Comparison of ENCODE assay signal across 20 cellular contexts in the genomic region with DNA sequence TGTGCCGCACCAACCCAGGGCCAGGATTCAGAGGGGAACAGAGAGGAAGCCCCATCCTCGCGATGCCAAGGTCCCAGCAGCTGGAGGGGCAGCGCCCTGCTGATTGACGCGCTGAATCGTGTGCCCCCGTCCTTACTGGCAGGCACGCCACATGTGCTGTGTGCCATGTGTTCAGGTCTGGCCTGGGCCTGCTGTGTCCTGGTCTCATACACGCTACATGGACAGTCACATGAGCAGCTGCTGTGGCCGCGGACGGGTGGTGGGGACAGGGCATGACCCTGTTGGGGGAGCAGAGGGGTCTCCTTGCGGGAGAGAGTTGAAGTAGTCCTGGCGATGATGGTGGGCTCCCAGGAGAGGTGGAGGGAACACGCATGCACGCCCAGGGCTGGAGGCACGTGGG. TPM values are rescaled to one million over a fixed set of nuclear protein-coding genes. Genes with fewer than 3 reads are reported as not detected.
DNase-seq lines count a peak whose midpoint lies in the region; ATAC-seq, FAIRE-seq and TF ChIP-seq lines count a peak whose summit lies in the region.
"Had no signal": no experiment of that assay in that cellular context is flagged by ENCODE, and none has a peak within 500 bp of the region (broad histone marks: within the 10 kb centered on the region; RNA-seq: fewer than 3 reads in every experiment).

No MANE protein-coding gene starts in this region.

- H2AK9ac ChIP-seq in IMR-90 (replicated peaks; ENCODE audit: low read depth, low read length, poor library complexity) = no peak overlapping the region

- TF ChIP-seq RAD21 in IMR-90 (IDR thresholded peaks at IDR 0.05; ENCODE audit: low read length) = no peak
- no peak for TF ChIP-seq RAD21 in HepG2 (CRISPR knock-in tag; IDR thresholded peaks at IDR 0.05)

- H2AK5ac ChIP-seq in IMR-90 (ENCODE audit: low read depth, low read length) = no peak overlapping the region

- TF ChIP-seq EP300 in HepG2 (IDR thresholded peaks at IDR 0.05; ENCODE audit: low read depth in 2 of 2, low read length in 2 of 2) (no peak), HepG2 (CRISPR knock-in tag; IDR thresholded peaks at IDR 0.05; ENCODE audit: borderline replicate concordance) (no peak)

- no peak overlapping the region for H3K14ac ChIP-seq in IMR-90 (replicated peaks; ENCODE audit: low read depth, low read length)

- CTCF ChIA-PET in IMR-90 (lab: Yijun Ruan, JAX) (no interaction called here), HepG2 (lab: Yijun Ruan, JAX; ENCODE audit: low intra/inter-chr PET ratio, low total read pairs) (no interaction called here)
- CTCF ChIA-PET in activated CD8-positive, alpha-beta T cell treated with anti-CD3 and anti-CD28 coated beads, Interleukin-2, amount 10 ng/mL, durations not matched to agents 7 days and 5 days (lab: Charles Lee) = no interaction called here

- dilution Hi-C loops in IMR-90 (cut with HindIII; ENCODE audit: low sequenced_read_pairs, unreplicated experiment) = no loop called here

- no peak overlapping the region for H4K91ac ChIP-seq in IMR-90 (ENCODE audit: insufficient read depth, low read depth, low read length)

- BruUV-seq in IMR-90 (replicated peaks; lab: Mats Ljungman, UMichigan) (no TSS peak), HepG2 (replicated peaks; lab: Mats Ljungman, UMichigan) (no TSS peak)

- no peak overlapping the region for H3K27ac Mint-ChIP-seq in activated CD8-positive, alpha-beta T cell treated with anti-CD3 and anti-CD28 coated beads, Interleukin-2, amount 10 ng/mL, durations not matched to agents 7 days and 5 days
- H3K27ac Mint-ChIP-seq: CD4-positive, CD25-positive, alpha-beta regulatory T cell had no signal

- no peak overlapping the region for H2BK5ac ChIP-seq in IMR-90 (ENCODE audit: low read depth, low read length, poor library complexity, severe bottlenecking)

- FAIRE-seq in HepG2 (lab: Jason Lieb, UNC) = no peak
- FAIRE-seq: GM19239 had no signal

- in situ Hi-C loops in IMR-90 (cut with MboI; ENCODE audit: low sequenced_read_pairs) (no loop called here), HepG2 (cut with HindIII; ENCODE audit: extremely low pct_ligation_motif_present, low pct_unique_long_range_greater_than_20kb) (no loop called here)

- POLR2A ChIA-PET in IMR-90 (lab: Charles Lee; ENCODE audit: unreplicated experiment) (no interaction called here), HepG2 (lab: Yijun Ruan, JAX) (no interaction called here)
- POLR2A ChIA-PET in activated CD8-positive, alpha-beta T cell treated with anti-CD3 and anti-CD28 coated beads, Interleukin-2, amount 10 ng/mL, durations not matched to agents 7 days and 5 days (lab: Charles Lee) = no interaction called here

- no peak for ATAC-seq in Right ventricle myocardium superior (ENCODE audit: poor library complexity)
- no peak for ATAC-seq in IMR-90 (ENCODE audit: low read depth)
- ATAC-seq in HepG2 = no peak; the same call in 2 of the 3 replicates
- peak; percentile 3 for ATAC-seq in upper lobe of right lung
- no peak for ATAC-seq in activated CD8-positive, alpha-beta T cell treated with anti-CD3 and anti-CD28 coated beads, Interleukin-2, amount 10 ng/mL, durations not matched to agents 7 days and 5 days
- ATAC-seq: SK-N-SH treated with all-trans-retinoic acid at 6 μM for 48 hours had no signal

- H3K79me2 ChIP-seq in HepG2 (ENCODE audit: insufficient read depth, low read length) = no peaks in the 10 kb centered on the region

- no peak for TF ChIP-seq POLR2A in IMR-90 (IDR thresholded peaks at IDR 0.05; ENCODE audit: low read depth, low read length)
- TF ChIP-seq POLR2A in HepG2 (IDR thresholded peaks at IDR 0.05; ENCODE audit: insufficient read depth in 1 of 2, low read depth in 2 of 2, low read length in 2 of 2) = no peak

- H3K4me2 ChIP-seq in IMR-90 (ENCODE audit: low read depth, low read length) (no peak overlapping the region), HepG2 (ENCODE audit: low read depth, low read length) (no peak overlapping the region)

- H2BK120ac ChIP-seq in IMR-90 (ENCODE audit: low read depth, low read length) = no peak overlapping the region

- H3K56ac ChIP-seq in IMR-90 (ENCODE audit: extremely low read depth, insufficient read depth, low read length) = no peak overlapping the region

- no peaks in the 10 kb centered on the region for H3K9me3 Mint-ChIP-seq in activated CD8-positive, alpha-beta T cell treated with anti-CD3 and anti-CD28 coated beads, Interleukin-2, amount 10 ng/mL, durations not matched to agents 7 days and 5 days (ENCODE audit: insufficient read depth)

- no peaks in the 10 kb centered on the region for H3K27me3 ChIP-seq in right atrium auricular region
- peaks cover 36% of the 10 kb centered on the region for H3K27me3 ChIP-seq in IMR-90 (ENCODE audit: control insufficient read depth, insufficient read depth, low read length)
- H3K27me3 ChIP-seq in HepG2 (ENCODE audit: control insufficient read depth in 1 of 2, insufficient read depth in 2 of 2, low read length in 2 of 2) = peaks cover 36 to 73% of the 10 kb centered on the region in 2 experiments
- H3K27me3 ChIP-seq in upper lobe of right lung = peaks cover 5% of the 10 kb centered on the region

- no peak overlapping the region for H2BK15ac ChIP-seq in IMR-90 (ENCODE audit: low read depth, low read length)

- 66% methylated on average over 12 of the region's 18 CpGs; no CpG with 5 or more reads in 1 of the 2 experiments for WGBS in IMR-90 (ENCODE audit: extremely low coverage in 2 of 2, insufficient read length in 1 of 2), 2 experiments
- 37% methylated on average over 17 of the region's 18 CpGs for WGBS in HepG2 (ENCODE audit: low lambda C conversion rate)

- H3K9me3 ChIP-seq in right atrium auricular region = no peaks in the 10 kb centered on the region
- no peaks in the 10 kb centered on the region for H3K9me3 ChIP-seq in IMR-90 (ENCODE audit: control insufficient read depth, insufficient read depth, low read length)
- H3K9me3 ChIP-seq in HepG2 (ENCODE audit: low read length) = no peaks in the 10 kb centered on the region
- H3K9me3 ChIP-seq in upper lobe of right lung = no peaks in the 10 kb centered on the region

- H3K4me1 Mint-ChIP-seq in activated CD8-positive, alpha-beta T cell treated with anti-CD3 and anti-CD28 coated beads, Interleukin-2, amount 10 ng/mL, durations not matched to agents 7 days and 5 days (ENCODE audit: low read depth) = peaks cover 30% of the 10 kb centered on the region

- H4K20me1 ChIP-seq in IMR-90 (ENCODE audit: insufficient read depth, low read length) (no peaks in the 10 kb centered on the region), HepG2 (ENCODE audit: insufficient read depth, low read length) (no peaks in the 10 kb centered on the region)

- no peaks in the 10 kb centered on the region for H3K36me3 Mint-ChIP-seq in activated CD8-positive, alpha-beta T cell treated with anti-CD3 and anti-CD28 coated beads, Interleukin-2, amount 10 ng/mL, durations not matched to agents 7 days and 5 days (ENCODE audit: low read depth)
- H3K36me3 Mint-ChIP-seq: CD4-positive, CD25-positive, alpha-beta regulatory T cell had no signal

- H3K18ac ChIP-seq in IMR-90 (ENCODE audit: low read depth, low read length) = no peak overlapping the region

- no peaks in the 10 kb centered on the region for H3K79me1 ChIP-seq in IMR-90 (ENCODE audit: low read depth in 1 of 2, low read length in 2 of 2)

- intact Hi-C loops in Right ventricle myocardium superior (cut with DNase I) (no loop called here), IMR-90 (cut with micrococcal nuclease) (no loop called here), HepG2 (cut with micrococcal nuclease; ENCODE audit: unreplicated experiment) (no loop called here), upper lobe of right lung (cut with DNase I) (no loop called here)

- H3K4me3 ChIP-seq in right atrium auricular region = no peak overlapping the region
- H3K4me3 ChIP-seq in IMR-90 (ENCODE audit: insufficient read depth, low read depth, low read length) = no peak overlapping the region
- H3K4me3 ChIP-seq in HepG2 (replicated peaks in 1 of 3; ENCODE audit: insufficient read depth in 1 of 3, low read depth in 2 of 3, low read length in 3 of 3) = no peak overlapping the region
- no peak overlapping the region for H3K4me3 ChIP-seq in upper lobe of right lung

- H2AFZ ChIP-seq in IMR-90 (replicated peaks; ENCODE audit: low read length, poor library complexity) = peak overlapping the region; percentile 32
- no peak overlapping the region for H2AFZ ChIP-seq in HepG2 (ENCODE audit: low read length)

- H3K4me1 ChIP-seq in right atrium auricular region (peaks cover 0 to 4% of the 10 kb centered on the region in 2 donors), IMR-90 (ENCODE audit: control insufficient read depth, insufficient read depth, low read length) (no peaks in the 10 kb centered on the region), HepG2 (ENCODE audit: insufficient read depth, low read length) (no peaks in the 10 kb centered on the region), upper lobe of right lung (peaks cover 12% of the 10 kb centered on the region)

- H3K36me3 ChIP-seq in right atrium auricular region (no peaks in the 10 kb centered on the region), IMR-90 (ENCODE audit: control insufficient read depth, insufficient read depth, low read length) (no peaks in the 10 kb centered on the region), HepG2 (replicated peaks in 1 of 2; ENCODE audit: control insufficient read depth in 1 of 2, insufficient read depth in 2 of 2, low read length in 2 of 2) (no peaks in the 10 kb centered on the region), upper lobe of right lung (no peaks in the 10 kb centered on the region)

- H4K5ac ChIP-seq in IMR-90 (ENCODE audit: low read depth, low read length) = no peak overlapping the region

- H3K4ac ChIP-seq in IMR-90 (ENCODE audit: low read depth, low read length) = no peak overlapping the region

- H3K27ac ChIP-seq in right atrium auricular region (no peak overlapping the region), IMR-90 (ENCODE audit: insufficient read depth, low read length) (no peak overlapping the region), HepG2 (ENCODE audit: extremely low read length, insufficient read depth, low read length) (no peak overlapping the region), upper lobe of right lung (no peak overlapping the region)
- H3K27ac ChIP-seq: RWPE1 had no signal

- H2BK20ac ChIP-seq in IMR-90 (ENCODE audit: low read depth, low read length) = no peak overlapping the region

- H3K9me1 ChIP-seq in IMR-90 (ENCODE audit: insufficient read depth, low read length) = no peaks in the 10 kb centered on the region

- DNase-seq in Right ventricle myocardium superior (peak; percentile 36), right atrium auricular region (ENCODE audit: low spot score) (no peak), IMR-90 (no peak), HepG2 (ENCODE audit: low spot score) (no peak), upper lobe of right lung (no peak)
- DNase-seq in activated CD4-positive, CD25-positive, alpha-beta regulatory T cell (lab: John Stamatoyannopoulos, UW) = no peak
- DNase-seq in activated CD8-positive, alpha-beta T cell treated with anti-CD3 and anti-CD28 coated beads, Interleukin-2, amount 10 ng/mL, durations not matched to agents 7 days and 5 days = no peak
- DNase-seq: 8988T; CD4-positive, CD25-positive, alpha-beta regulatory T cell; GOT3; KG1; NCI-H1092 treated with DMSO at 0.1 percent for 48 hours; NCI-H1436 treated with DMSO at 0.1 percent for 48 hours; NCI-H1930; NCI-H226; NCI-H510A treated with DMSO at 0.1 percent for 48 hours; NCI-H748 treated with DMSO at 0.1 percent for 48 hours had no signal

- H3K9ac ChIP-seq in IMR-90 (ENCODE audit: low read depth, low read length) (no peak overlapping the region), HepG2 (ENCODE audit: insufficient read depth, low read depth, low read length) (no peak overlapping the region)

- no peak for TF ChIP-seq CTCF in right atrium auricular region (IDR thresholded peaks at IDR 0.05)
- TF ChIP-seq CTCF in IMR-90 (conservative IDR thresholded peaks at IDR 0.05; ENCODE audit: low read depth, low read length) = no peak
- no peak for TF ChIP-seq CTCF in HepG2 (CRISPR knock-in tag; IDR thresholded peaks at IDR 0.05)
- no peak for TF ChIP-seq CTCF in upper lobe of right lung (IDR thresholded peaks at IDR 0.05)

- H3K23ac ChIP-seq in IMR-90 (ENCODE audit: low read depth, low read length) = no peak overlapping the region

- H4K8ac ChIP-seq in IMR-90 (ENCODE audit: low read depth in 2 of 2, low read length in 2 of 2) = no peak overlapping the region

- peaks cover 22% of the 10 kb centered on the region for H3K27me3 Mint-ChIP-seq in activated CD8-positive, alpha-beta T cell treated with anti-CD3 and anti-CD28 coated beads, Interleukin-2, amount 10 ng/mL, durations not matched to agents 7 days and 5 days (ENCODE audit: low read depth)

- no peak overlapping the region for H3K4me3 Mint-ChIP-seq in activated CD8-positive, alpha-beta T cell treated with anti-CD3 and anti-CD28 coated beads, Interleukin-2, amount 10 ng/mL, durations not matched to agents 7 days and 5 days
- H3K4me3 Mint-ChIP-seq: CD4-positive, CD25-positive, alpha-beta regulatory T cell had no signal

RNA-seq across cellular contexts. Expression of a gene that starts 18.0 kb away (rescaled TPM):
- total RNA-seq in Right ventricle myocardium superior (8.6 TPM), right atrium auricular region (1 to 10 TPM; 1.1 to 2.6 TPM), IMR-90 (2012; rRNA removed) (not detected in 2 replicates), HepG2 (2016; rRNA removed; fragmentation: Illumina TruSeq; extraction: Trizol) (not detected in 2 replicates), upper lobe of right lung (19.0 TPM)
- polyA plus RNA-seq in IMR-90 (2012; rRNA removed) (not detected in 2 replicates), HepG2 (2011; rRNA removed) (0.05 and 0.09 TPM in 2 replicates)
- polyA plus RNA-seq in IMR-90 (2012; cell fraction: cytosol; rRNA removed) = not detected in 2 replicates
- polyA plus RNA-seq in IMR-90 (2012; cell fraction: nucleus; rRNA removed; ENCODE audit: low replicate concordance) = 0.03 TPM in 1 of 2 replicates, not detected in the other
- total RNA-seq in HepG2 (2016; cell fraction: cytosol; rRNA removed; fragmentation: Illumina TruSeq; extraction: Trizol; ENCODE audit: low read depth) = not detected in 2 replicates
- not detected in 2 replicates for total RNA-seq in HepG2 (2016; cell fraction: insoluble cytoplasmic fraction; rRNA removed; fragmentation: Illumina TruSeq; extraction: Trizol)
- not detected in 2 replicates for total RNA-seq in HepG2 (2016; cell fraction: membrane; rRNA removed; fragmentation: Illumina TruSeq; extraction: Trizol)
- total RNA-seq in HepG2 (2016; cell fraction: nucleus; rRNA removed; fragmentation: Illumina TruSeq; extraction: Trizol) = not detected in 2 replicates
- polyA plus RNA-seq in HepG2 (2011; cell fraction: cytosol; rRNA removed) = 0.04 TPM in 1 of 2 replicates, not detected in the other
- not detected in 2 replicates for polyA plus RNA-seq in HepG2 (2011; cell fraction: nucleus; rRNA removed)
- polyA plus RNA-seq in HepG2 (2012) = 0.07 TPM in 1 of 2 replicates, not detected in the other
- not detected in 2 replicates for polyA plus RNA-seq in HepG2 (2016; cell fraction: cytosol; fragmentation: Illumina TruSeq; extraction: Trizol; ENCODE audit: low read depth)
- not detected in 2 replicates for polyA plus RNA-seq in HepG2 (2016; cell fraction: insoluble cytoplasmic fraction; fragmentation: Illumina TruSeq; extraction: Trizol; ENCODE audit: low read depth)
- polyA plus RNA-seq in HepG2 (2016; cell fraction: membrane; fragmentation: Illumina TruSeq; extraction: Trizol; ENCODE audit: low read depth) = not detected in 2 replicates
- 0.11 TPM in 1 of 2 replicates, not detected in the other for polyA plus RNA-seq in HepG2 (2016; cell fraction: nucleus; fragmentation: Illumina TruSeq; extraction: Trizol; ENCODE audit: insufficient read depth, low read depth)
- 0.19 and 0.60 TPM in 2 replicates for polyA minus RNA-seq in HepG2 (2011; rRNA and poly(A)+ RNA removed; ENCODE audit: low replicate concordance)
- polyA minus RNA-seq in HepG2 (2011; cell fraction: cytosol; rRNA and poly(A)+ RNA removed) = not detected in 2 replicates
- not detected in 2 replicates for polyA minus RNA-seq in HepG2 (2011; cell fraction: nucleus; rRNA and poly(A)+ RNA removed)
- total RNA-seq in activated CD8-positive, alpha-beta T cell treated with anti-CD3 and anti-CD28 coated beads, Interleukin-2, amount 10 ng/mL, durations not matched to agents 7 days and 5 days = not detected
